Comparison of ENCODE assay signal across 27 cellular contexts in the genomic region with DNA sequence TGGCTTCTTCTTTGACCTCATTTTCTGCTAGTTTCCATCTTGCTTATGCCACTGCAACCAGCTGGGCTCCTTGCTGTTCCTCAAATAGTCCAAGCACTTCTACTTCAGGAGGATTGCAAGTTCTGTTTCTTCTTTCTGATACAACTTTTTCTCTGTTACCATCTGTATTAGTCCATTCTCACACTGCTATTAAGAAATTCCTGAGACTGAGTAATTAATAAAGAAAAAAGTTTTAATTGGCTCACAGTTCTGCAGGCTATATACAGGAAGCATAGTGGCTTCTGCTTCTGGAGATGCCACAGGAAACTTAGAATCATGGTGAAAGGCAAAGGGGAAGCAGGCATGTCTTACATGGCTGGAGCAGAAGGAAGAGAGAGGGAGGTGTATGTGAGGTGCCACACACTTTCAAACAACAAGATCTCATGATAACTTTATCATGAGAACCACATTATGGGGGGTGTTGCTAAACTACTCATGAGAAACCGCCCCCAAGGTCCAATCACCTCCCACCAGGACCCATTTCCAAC.
"Had no signal": no experiment of that assay in that cellular context is flagged by ENCODE, and none has a peak within 500 bp of the region (broad histone marks: within the 10 kb centered on the region; RNA-seq: fewer than 3 reads in every experiment).

No MANE protein-coding gene starts in this region.

- ATAC-seq: activated CD4-positive, CD25-positive, alpha-beta regulatory T cell treated with anti-CD3 and anti-CD28 coated beads, Interleukin-2, amount 50 U/mL, for 24 hours; activated CD8-positive, alpha-beta memory T cell treated with anti-CD3 and anti-CD28 coated beads, Interleukin-2, amount 10 ng/mL, durations not matched to agents 7 days and 5 days; activated CD8-positive, alpha-beta T cell treated with anti-CD3 and anti-CD28 coated beads for 36 hours; activated naive CD8-positive, alpha-beta T cell treated with anti-CD3 and anti-CD28 coated beads, Interleukin-2, amount 50 U/mL, for 24 hours; body of pancreas; gastrocnemius medialis; left ventricle myocardium superior; natural killer cell treated with Interleukin-12 subunit alpha and Interleukin-12 subunit beta and Interleukin-15 and Interleukin-18, amount 100 ng/mL, for 72 hours; pancreas; psoas muscle; stimulated activated naive CD8-positive, alpha-beta T cell treated with anti-CD3 and anti-CD28 coated beads, Interleukin-15, Interleukin-2, amounts not matched to agents 100 U/mL and 50 U/mL, for 24 hours; T-helper 17 cell had no signal

- DNase-seq: activated CD4-positive, alpha-beta T cell treated with anti-CD3 and anti-CD28 coated beads, Interleukin-2, amount 10 ng/mL, durations not matched to agents 24 days and 14 days; activated CD8-positive, alpha-beta memory T cell treated with anti-CD3 and anti-CD28 coated beads, Interleukin-2, amount 10 ng/mL, durations not matched to agents 7 days and 5 days; activated CD8-positive, alpha-beta T cell treated with anti-CD3 and anti-CD28 coated beads for 36 hours; activated gamma-delta T cell; activated naive CD4-positive, alpha-beta T cell treated with anti-CD3 and anti-CD28 coated beads, Interleukin-2, amount 50 U/mL, for 16 hours; activated naive CD8-positive, alpha-beta T cell treated with anti-CD3 and anti-CD28 coated beads, Interleukin-2, amount 50 U/mL, for 24 hours; activated T-cell treated with anti-CD3 and anti-CD28 coated beads for 4 hours; anterior cingulate cortex; body of pancreas; caudate nucleus; effector memory CD4-positive, alpha-beta T cell; gastrocnemius medialis; head of caudate nucleus; hypothalamus; left ventricle myocardium superior; midbrain; pancreas; psoas muscle; stimulated activated CD4-positive, alpha-beta T cell treated with anti-CD3 and anti-CD28 coated beads, Interleukin-4, amount 100 ng/mL, for 4 hours; stimulated activated naive CD8-positive, alpha-beta T cell treated with anti-CD3 and anti-CD28 coated beads, Interleukin-15, Interleukin-2, amounts not matched to agents 100 U/mL and 50 U/mL, for 24 hours; T-helper 17 cell; thyroid gland had no signal

- H3K27me3 ChIP-seq: body of pancreas, esophagus muscularis mucosa, gastrocnemius medialis, pancreas, right atrium auricular region, thyroid gland had no signal

- H3K4me1 ChIP-seq: body of pancreas, esophagus muscularis mucosa, gastrocnemius medialis, pancreas, psoas muscle, right atrium auricular region, thyroid gland had no signal

- H3K27ac ChIP-seq: body of pancreas, esophagus muscularis mucosa, gastrocnemius medialis, pancreas, psoas muscle, right atrium auricular region, thyroid gland, VCaP had no signal

- H3K36me3 ChIP-seq: esophagus muscularis mucosa, gastrocnemius medialis, pancreas, right atrium auricular region, thyroid gland had no signal

- H3K9me3 ChIP-seq: body of pancreas, esophagus muscularis mucosa, gastrocnemius medialis, pancreas, psoas muscle, thyroid gland had no signal

- H3K4me3 ChIP-seq: body of pancreas, esophagus muscularis mucosa, gastrocnemius medialis, pancreas, psoas muscle, right atrium auricular region, thyroid gland had no signal
